1 cellular context compared by ENCODE assay signal in the genomic region with DNA sequence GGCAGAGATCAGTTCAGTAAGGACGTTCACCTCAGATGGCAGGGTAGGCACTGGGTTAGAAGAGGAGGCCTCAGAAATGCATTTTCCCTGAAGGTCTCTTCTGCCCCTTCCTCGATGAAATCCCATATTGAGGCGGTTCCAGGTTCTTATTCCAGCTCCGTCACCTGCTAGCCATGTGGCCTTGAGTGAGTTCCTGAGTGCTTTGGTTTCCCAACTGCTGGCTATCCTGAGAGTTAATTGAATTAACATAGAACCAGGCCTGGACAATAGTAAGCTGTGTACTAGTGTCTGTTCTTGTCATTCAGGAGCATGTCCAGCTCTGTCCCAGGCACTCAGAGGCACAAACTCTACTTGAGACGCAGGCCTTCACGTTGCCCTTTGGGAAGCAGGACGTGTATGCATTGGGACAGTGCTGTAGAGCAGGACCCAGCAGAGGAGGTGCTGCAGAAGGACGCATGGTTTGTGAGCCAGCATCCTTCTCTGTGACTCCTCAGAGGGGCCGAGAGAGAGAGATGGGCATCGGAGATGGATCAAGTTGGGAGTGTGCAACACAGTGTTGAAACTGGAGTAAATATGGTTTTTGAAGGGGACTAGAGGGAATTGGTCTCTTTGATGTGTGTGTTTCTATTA.
TF ChIP-seq lines count a peak whose summit lies in the region.

No MANE protein-coding gene starts in this region.

TF ChIP-seq in SK-N-SH, 30 proteins besides CTCF, POLR2A, EP300 and RAD21 (continued from another document):
- TF ChIP-seq, protein P1, sequence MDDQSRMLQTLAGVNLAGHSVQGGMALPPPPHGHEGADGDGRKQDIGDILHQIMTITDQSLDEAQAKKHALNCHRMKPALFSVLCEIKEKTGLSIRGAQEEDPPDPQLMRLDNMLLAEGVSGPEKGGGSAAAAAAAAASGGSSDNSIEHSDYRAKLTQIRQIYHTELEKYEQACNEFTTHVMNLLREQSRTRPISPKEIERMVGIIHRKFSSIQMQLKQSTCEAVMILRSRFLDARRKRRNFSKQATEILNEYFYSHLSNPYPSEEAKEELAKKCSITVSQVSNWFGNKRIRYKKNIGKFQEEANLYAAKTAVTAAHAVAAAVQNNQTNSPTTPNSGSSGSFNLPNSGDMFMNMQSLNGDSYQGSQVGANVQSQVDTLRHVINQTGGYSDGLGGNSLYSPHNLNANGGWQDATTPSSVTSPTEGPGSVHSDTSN (IDR thresholded peaks at IDR 0.05) = no peak
- no peak for TF ChIP-seq FOXJ3 (CRISPR knock-in tag; IDR thresholded peaks at IDR 0.05)
- no peak for TF ChIP-seq GATA2 (CRISPR knock-in tag; IDR thresholded peaks at IDR 0.05)
- no peak for TF ChIP-seq RFX5 (IDR thresholded peaks at IDR 0.05; ENCODE audit: low read length)
- TF ChIP-seq NFIC (IDR thresholded peaks at IDR 0.05; ENCODE audit: borderline replicate concordance) = no peak
- no peak for TF ChIP-seq SIN3A (IDR thresholded peaks at IDR 0.05; ENCODE audit: borderline replicate concordance, low read depth, low read length)
- no peak for TF ChIP-seq CHD2 (IDR thresholded peaks at IDR 0.05; ENCODE audit: low read length, partially characterized antibody)
- TF ChIP-seq FOSL2 (IDR thresholded peaks at IDR 0.05; ENCODE audit: borderline replicate concordance, low read depth) = no peak
- TF ChIP-seq, protein P2, sequence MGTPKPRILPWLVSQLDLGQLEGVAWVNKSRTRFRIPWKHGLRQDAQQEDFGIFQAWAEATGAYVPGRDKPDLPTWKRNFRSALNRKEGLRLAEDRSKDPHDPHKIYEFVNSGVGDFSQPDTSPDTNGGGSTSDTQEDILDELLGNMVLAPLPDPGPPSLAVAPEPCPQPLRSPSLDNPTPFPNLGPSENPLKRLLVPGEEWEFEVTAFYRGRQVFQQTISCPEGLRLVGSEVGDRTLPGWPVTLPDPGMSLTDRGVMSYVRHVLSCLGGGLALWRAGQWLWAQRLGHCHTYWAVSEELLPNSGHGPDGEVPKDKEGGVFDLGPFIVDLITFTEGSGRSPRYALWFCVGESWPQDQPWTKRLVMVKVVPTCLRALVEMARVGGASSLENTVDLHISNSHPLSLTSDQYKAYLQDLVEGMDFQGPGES (IDR thresholded peaks at IDR 0.05; ENCODE audit: low read depth, low read length) = no peak
- no peak for TF ChIP-seq NRF1 (IDR thresholded peaks at IDR 0.05; ENCODE audit: low read depth, low read length)
- no peak for TF ChIP-seq RXRA (IDR thresholded peaks at IDR 0.05; ENCODE audit: borderline replicate concordance, low read depth)
- TF ChIP-seq, protein P3, sequence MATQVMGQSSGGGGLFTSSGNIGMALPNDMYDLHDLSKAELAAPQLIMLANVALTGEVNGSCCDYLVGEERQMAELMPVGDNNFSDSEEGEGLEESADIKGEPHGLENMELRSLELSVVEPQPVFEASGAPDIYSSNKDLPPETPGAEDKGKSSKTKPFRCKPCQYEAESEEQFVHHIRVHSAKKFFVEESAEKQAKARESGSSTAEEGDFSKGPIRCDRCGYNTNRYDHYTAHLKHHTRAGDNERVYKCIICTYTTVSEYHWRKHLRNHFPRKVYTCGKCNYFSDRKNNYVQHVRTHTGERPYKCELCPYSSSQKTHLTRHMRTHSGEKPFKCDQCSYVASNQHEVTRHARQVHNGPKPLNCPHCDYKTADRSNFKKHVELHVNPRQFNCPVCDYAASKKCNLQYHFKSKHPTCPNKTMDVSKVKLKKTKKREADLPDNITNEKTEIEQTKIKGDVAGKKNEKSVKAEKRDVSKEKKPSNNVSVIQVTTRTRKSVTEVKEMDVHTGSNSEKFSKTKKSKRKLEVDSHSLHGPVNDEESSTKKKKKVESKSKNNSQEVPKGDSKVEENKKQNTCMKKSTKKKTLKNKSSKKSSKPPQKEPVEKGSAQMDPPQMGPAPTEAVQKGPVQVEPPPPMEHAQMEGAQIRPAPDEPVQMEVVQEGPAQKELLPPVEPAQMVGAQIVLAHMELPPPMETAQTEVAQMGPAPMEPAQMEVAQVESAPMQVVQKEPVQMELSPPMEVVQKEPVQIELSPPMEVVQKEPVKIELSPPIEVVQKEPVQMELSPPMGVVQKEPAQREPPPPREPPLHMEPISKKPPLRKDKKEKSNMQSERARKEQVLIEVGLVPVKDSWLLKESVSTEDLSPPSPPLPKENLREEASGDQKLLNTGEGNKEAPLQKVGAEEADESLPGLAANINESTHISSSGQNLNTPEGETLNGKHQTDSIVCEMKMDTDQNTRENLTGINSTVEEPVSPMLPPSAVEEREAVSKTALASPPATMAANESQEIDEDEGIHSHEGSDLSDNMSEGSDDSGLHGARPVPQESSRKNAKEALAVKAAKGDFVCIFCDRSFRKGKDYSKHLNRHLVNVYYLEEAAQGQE (IDR thresholded peaks at IDR 0.05; ENCODE audit: low read depth, low read length) = no peak
- TF ChIP-seq, protein P4, sequence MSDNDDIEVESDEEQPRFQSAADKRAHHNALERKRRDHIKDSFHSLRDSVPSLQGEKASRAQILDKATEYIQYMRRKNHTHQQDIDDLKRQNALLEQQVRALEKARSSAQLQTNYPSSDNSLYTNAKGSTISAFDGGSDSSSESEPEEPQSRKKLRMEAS (IDR thresholded peaks at IDR 0.05; ENCODE audit: low read depth) = no peak
- no peak for TF ChIP-seq MEF2A (IDR thresholded peaks at IDR 0.05; ENCODE audit: borderline replicate concordance, low read depth)
- no peak for TF ChIP-seq TCF12 (IDR thresholded peaks at IDR 0.05)
- no peak for TF ChIP-seq RCOR1 (IDR thresholded peaks at IDR 0.05; ENCODE audit: low read length)
- no peak for TF ChIP-seq TAF1 (IDR thresholded peaks at IDR 0.05; ENCODE audit: borderline replicate concordance, low read depth, low read length)
- TF ChIP-seq, protein P5, sequence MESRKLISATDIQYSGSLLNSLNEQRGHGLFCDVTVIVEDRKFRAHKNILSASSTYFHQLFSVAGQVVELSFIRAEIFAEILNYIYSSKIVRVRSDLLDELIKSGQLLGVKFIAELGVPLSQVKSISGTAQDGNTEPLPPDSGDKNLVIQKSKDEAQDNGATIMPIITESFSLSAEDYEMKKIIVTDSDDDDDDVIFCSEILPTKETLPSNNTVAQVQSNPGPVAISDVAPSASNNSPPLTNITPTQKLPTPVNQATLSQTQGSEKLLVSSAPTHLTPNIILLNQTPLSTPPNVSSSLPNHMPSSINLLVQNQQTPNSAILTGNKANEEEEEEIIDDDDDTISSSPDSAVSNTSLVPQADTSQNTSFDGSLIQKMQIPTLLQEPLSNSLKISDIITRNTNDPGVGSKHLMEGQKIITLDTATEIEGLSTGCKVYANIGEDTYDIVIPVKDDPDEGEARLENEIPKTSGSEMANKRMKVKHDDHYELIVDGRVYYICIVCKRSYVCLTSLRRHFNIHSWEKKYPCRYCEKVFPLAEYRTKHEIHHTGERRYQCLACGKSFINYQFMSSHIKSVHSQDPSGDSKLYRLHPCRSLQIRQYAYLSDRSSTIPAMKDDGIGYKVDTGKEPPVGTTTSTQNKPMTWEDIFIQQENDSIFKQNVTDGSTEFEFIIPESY (IDR thresholded peaks at IDR 0.05; ENCODE audit: borderline replicate concordance, low read depth) = no peak
